9 cellular contexts compared by ENCODE assay signal in genomic region chr10:124387078-124387874, GRCh38. TPM values are rescaled to one million over a fixed set of nuclear protein-coding genes. Genes with fewer than 3 reads are reported as not detected.
DNase-seq lines count a peak whose midpoint lies in the region; TF ChIP-seq lines count a peak whose summit lies in the region.
"Had no signal": no experiment of that assay in that cellular context is flagged by ENCODE, and none has a peak within 500 bp of the region (broad histone marks: within the 10 kb centered on the region; RNA-seq: fewer than 3 reads in every experiment).

No MANE protein-coding gene starts in this region.

- intact Hi-C loops in CD14-positive monocyte (cut with micrococcal nuclease) = loop anchor here (5.0 to 10.0 kb wide), 3 partner anchors 92 to 295 kb away; partner anchors contain the start of gene CHST15 (in 1 of the 2)

- H3K4me3 ChIP-seq in GM12864 (ENCODE audit: low read depth, low read length) (no peak overlapping the region), WERI-Rb-1 (ENCODE audit: low read depth, low read length) (no peak overlapping the region)

- peaks cover 48% of the 10 kb centered on the region for H3K27me3 ChIP-seq in WERI-Rb-1 (ENCODE audit: insufficient read depth, low read depth, severe bottlenecking)

- no peaks in the 10 kb centered on the region for H3K36me3 Mint-ChIP-seq in CD14-positive monocyte

- no peak overlapping the region for H3K4me3 Mint-ChIP-seq in CD14-positive monocyte

- no peak for DNase-seq in CD14-positive monocyte (ENCODE audit: low spot score)
- no peak for DNase-seq in GM12864 (ENCODE audit: low read depth)
- DNase-seq in WERI-Rb-1 = no peak
- DNase-seq in mesenteric fat pad (ENCODE audit: low spot score) = peak; percentile 75
- no peak for DNase-seq in NCI-H1105 treated with DMSO at 0.1 percent for 48 hours (lab: John Stamatoyannopoulos, UW)
- DNase-seq in activated effector memory CD4-positive, alpha-beta T cell treated with anti-CD3 and anti-CD28 coated beads, Interleukin-2, amount 50 U/mL, for 16 hours = no peak
- no peak for DNase-seq in NCI-H2107 treated with DMSO at 0.1 percent for 48 hours (lab: John Stamatoyannopoulos, UW; ENCODE audit: unreplicated experiment)
- DNase-seq: amniotic stem cell, SW 1271 had no signal

- H3K27me3 Mint-ChIP-seq in CD14-positive monocyte (ENCODE audit: low read depth in 3 of 3) = peaks cover 8 to 35% (median 26%) of the 10 kb centered on the region in 3 donors

- peaks cover 0 to 3% (median 0%) of the 10 kb centered on the region in 7 donors for H3K9me3 Mint-ChIP-seq in CD14-positive monocyte

- TF ChIP-seq CTCF in CD14-positive monocyte (IDR thresholded peaks at IDR 0.05) (peak; percentile 11), GM12864 (IDR thresholded peaks at IDR 0.05; ENCODE audit: low read depth, low read length, missing control alignments) (peak; percentile 3), WERI-Rb-1 (IDR thresholded peaks at IDR 0.05; ENCODE audit: low read depth, low read length) (peak; percentile 36; the same call in 1 of the 2 replicates)

- H3K27ac Mint-ChIP-seq in CD14-positive monocyte = peak overlapping the region in 1 of 7 donors; percentile 40

- H3K9me3 ChIP-seq in WERI-Rb-1 (ENCODE audit: severe bottlenecking) = no peaks in the 10 kb centered on the region

- H3K27ac ChIP-seq in WERI-Rb-1 = no peak overlapping the region

- H3K4me1 Mint-ChIP-seq in CD14-positive monocyte = peaks cover 4% of the 10 kb centered on the region

- H3K36me3 ChIP-seq in WERI-Rb-1 = no peaks in the 10 kb centered on the region

RNA-seq across cellular contexts. Expression of gene OAT, which starts 31.4 kb away (rescaled TPM):
- polyA plus RNA-seq in CD14-positive monocyte = 10 to 100 TPM; 87.3 to 89.6 TPM
- 69.9 TPM for total RNA-seq in mesenteric fat pad
